Comparison of ENCODE assay signal across 9 cellular contexts in the genomic region with DNA sequence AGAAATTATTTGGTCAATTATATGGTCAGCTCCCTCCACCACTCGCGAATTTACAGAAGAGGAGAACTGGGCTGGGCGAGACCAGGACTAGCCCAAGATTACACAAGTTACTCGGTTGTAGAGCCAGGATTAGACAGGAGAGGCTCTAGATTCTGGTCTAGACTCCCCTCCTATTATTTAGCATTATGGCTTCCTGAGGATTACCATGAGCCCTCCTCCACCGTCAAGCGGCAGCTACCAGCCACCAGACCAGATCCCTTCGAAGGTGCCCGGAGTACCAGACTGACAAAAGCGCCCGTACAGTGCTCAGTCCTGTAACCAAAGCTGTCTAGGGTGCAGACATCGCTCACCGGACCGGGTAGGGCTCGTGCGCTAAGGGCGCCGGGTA. TPM values are rescaled to one million over a fixed set of nuclear protein-coding genes. Genes with fewer than 3 reads are reported as not detected.
DNase-seq lines count a peak whose midpoint lies in the region; ATAC-seq and TF ChIP-seq lines count a peak whose summit lies in the region.
"Had no signal": no experiment of that assay in that cellular context is flagged by ENCODE, and none has a peak within 500 bp of the region (broad histone marks: within the 10 kb centered on the region; RNA-seq: fewer than 3 reads in every experiment).

No MANE protein-coding gene starts in this region.

- H3K36me3 ChIP-seq in heart right ventricle (no peaks in the 10 kb centered on the region), ascending aorta (no peaks in the 10 kb centered on the region), mesodermal cell (ENCODE audit: control insufficient read depth, insufficient read depth, low read length) (no peaks in the 10 kb centered on the region), urinary bladder (ENCODE audit: insufficient read depth) (no peaks in the 10 kb centered on the region)

- no peak overlapping the region for H3K27ac ChIP-seq in heart right ventricle
- no peak overlapping the region for H3K27ac ChIP-seq in ascending aorta
- H3K27ac ChIP-seq in mesodermal cell (ENCODE audit: low read depth, low read length, severe bottlenecking): no peak overlapping the region
- H3K27ac ChIP-seq in urinary bladder (ENCODE audit: low read depth): no peak overlapping the region
- H3K27ac ChIP-seq in caudate nucleus (ENCODE audit: low read depth, low read length): no peak overlapping the region

- DNase-seq in heart right ventricle (no peak), cardiac septum (ENCODE audit: low spot score) (no peak), ascending aorta (ENCODE audit: low spot score in 2 of 2) (no peak), posterior vena cava (ENCODE audit: low spot score) (no peak), sciatic nerve (ENCODE audit: low spot score) (no peak), caudate nucleus (lab: John Stamatoyannopoulos, UW) (no peak)

- no peak for TF ChIP-seq CTCF in heart right ventricle (IDR thresholded peaks at IDR 0.05)
- TF ChIP-seq CTCF in ascending aorta (IDR thresholded peaks at IDR 0.05): no peak

- no peaks in the 10 kb centered on the region for H3K9me3 ChIP-seq in heart right ventricle
- no peaks in the 10 kb centered on the region for H3K9me3 ChIP-seq in ascending aorta
- no peaks in the 10 kb centered on the region for H3K9me3 ChIP-seq in mesodermal cell (ENCODE audit: control insufficient read depth, low read length)

- H3K27me3 ChIP-seq in heart right ventricle (peaks cover 12 to 62% (median 53%) of the 10 kb centered on the region in 7 donors), ascending aorta (peaks cover 7% of the 10 kb centered on the region)

- 12 to 17% methylated on average over 17 of the region's 17 CpGs for WGBS in heart right ventricle, 2 donors
- WGBS in mesodermal cell (ENCODE audit: insufficient coverage in 2 of 2), 2 experiments: 18 to 26% methylated on average over 17 of the region's 17 CpGs
- 11% methylated on average over 17 of the region's 17 CpGs for WGBS in urinary bladder

- ATAC-seq in heart right ventricle: peak in 1 of 8 donors; percentile 15
- ATAC-seq in sciatic nerve: no peak

- peak overlapping the region in 9 of 10 donors; percentile 18 to 52 (median 41) for H3K4me3 ChIP-seq in heart right ventricle
- H3K4me3 ChIP-seq in ascending aorta: peak overlapping the region; percentile 54 to 55
- H3K4me3 ChIP-seq in mesodermal cell (ENCODE audit: extremely low read depth, insufficient read depth, low read length, poor library complexity, severe bottlenecking): peak overlapping the region; percentile 26
- H3K4me3 ChIP-seq in urinary bladder (ENCODE audit: low read depth, low read length): peak overlapping the region; percentile 42

- intact Hi-C loops in heart right ventricle (cut with DNase I): loop anchor here in 1 of 10 donors (10.0 kb wide), 1 partner anchor 245 kb away; a partner anchor contains a TSS
- intact Hi-C loops in cardiac septum (cut with DNase I): no loop called here
- intact Hi-C loops in ascending aorta (cut with DNase I): no loop called here
- intact Hi-C loops in posterior vena cava (cut with DNase I): no loop called here
- intact Hi-C loops in sciatic nerve (cut with DNase I): no loop called here

- peaks cover 0 to 28% (median 10%) of the 10 kb centered on the region in 9 donors for H3K4me1 ChIP-seq in heart right ventricle
- no peaks in the 10 kb centered on the region for H3K4me1 ChIP-seq in ascending aorta
- peaks cover 4% of the 10 kb centered on the region for H3K4me1 ChIP-seq in mesodermal cell (ENCODE audit: control insufficient read depth, insufficient read depth, low read length, poor library complexity, severe bottlenecking)
- no peaks in the 10 kb centered on the region for H3K4me1 ChIP-seq in urinary bladder (ENCODE audit: insufficient read depth)

RNA-seq across cellular contexts. Expression of a gene that starts 0.5 kb away (rescaled TPM):
- total RNA-seq in heart right ventricle (not detected), cardiac septum (not detected), ascending aorta (not detected), urinary bladder (not detected), posterior vena cava (not detected), sciatic nerve (not detected)
- polyA plus RNA-seq in heart right ventricle (not detected), urinary bladder (not detected)
- not detected for polyA plus RNA-seq in mesodermal cell (2013, experiment 1 of 2)
- not detected for polyA plus RNA-seq in mesodermal cell (2013, experiment 2 of 2)
- total RNA-seq: myocyte had no signal

RNA-seq across cellular contexts. Expression of a gene that starts 28.1 kb away (rescaled TPM):
- total RNA-seq in heart right ventricle: 10 to 100 TPM in 4 of 10 donors, 1 to 10 TPM in 6; 6.6 to 12.7 (median 9.4) TPM
- 1 to 10 TPM; 4.9 to 5.0 TPM for polyA plus RNA-seq in heart right ventricle
- total RNA-seq in cardiac septum: 7.1 TPM
- total RNA-seq in ascending aorta: 0.96 TPM
- 6.3 TPM for polyA plus RNA-seq in mesodermal cell (2013, experiment 1 of 2)
- 5.2 TPM for polyA plus RNA-seq in mesodermal cell (2013, experiment 2 of 2)
- total RNA-seq in urinary bladder: 6.6 TPM
- 7.2 TPM for polyA plus RNA-seq in urinary bladder
- total RNA-seq in posterior vena cava: 10 to 100 TPM; 10.5 to 10.9 TPM
- total RNA-seq in sciatic nerve: 17.7 TPM
